1 cellular context compared by ENCODE assay signal in genomic region chr6:134984821-134985220, GRCh38.
A peak's percentile ranks its signal among the peaks of the same experiment; 100 is the strongest.
TF ChIP-seq lines count a peak whose summit lies in the region.

No MANE protein-coding gene starts in this region.

TF ChIP-seq in IMR-90, 13 proteins besides CTCF, POLR2A, EP300 and RAD21:
- TF ChIP-seq FOS (IDR thresholded peaks at IDR 0.05; ENCODE audit: low read depth, low read length) (no peak), CEBPB (IDR thresholded peaks at IDR 0.05; ENCODE audit: low read depth, low read length) (peak; percentile 72), MAFK (IDR thresholded peaks at IDR 0.05; ENCODE audit: low read depth, low read length) (no peak), BHLHE40 (IDR thresholded peaks at IDR 0.05; ENCODE audit: low read depth, low read length) (peak; percentile 67), USF2 (IDR thresholded peaks at IDR 0.05; ENCODE audit: low read depth, low read length) (no peak), RCOR1 (IDR thresholded peaks at IDR 0.05; ENCODE audit: insufficient replicate concordance, low read length) (no peak), ELK1 (IDR thresholded peaks at IDR 0.05; ENCODE audit: borderline replicate concordance, low read depth, low read length) (no peak)
